ENCODE assay signal across 8 cellular contexts in the genomic region with DNA sequence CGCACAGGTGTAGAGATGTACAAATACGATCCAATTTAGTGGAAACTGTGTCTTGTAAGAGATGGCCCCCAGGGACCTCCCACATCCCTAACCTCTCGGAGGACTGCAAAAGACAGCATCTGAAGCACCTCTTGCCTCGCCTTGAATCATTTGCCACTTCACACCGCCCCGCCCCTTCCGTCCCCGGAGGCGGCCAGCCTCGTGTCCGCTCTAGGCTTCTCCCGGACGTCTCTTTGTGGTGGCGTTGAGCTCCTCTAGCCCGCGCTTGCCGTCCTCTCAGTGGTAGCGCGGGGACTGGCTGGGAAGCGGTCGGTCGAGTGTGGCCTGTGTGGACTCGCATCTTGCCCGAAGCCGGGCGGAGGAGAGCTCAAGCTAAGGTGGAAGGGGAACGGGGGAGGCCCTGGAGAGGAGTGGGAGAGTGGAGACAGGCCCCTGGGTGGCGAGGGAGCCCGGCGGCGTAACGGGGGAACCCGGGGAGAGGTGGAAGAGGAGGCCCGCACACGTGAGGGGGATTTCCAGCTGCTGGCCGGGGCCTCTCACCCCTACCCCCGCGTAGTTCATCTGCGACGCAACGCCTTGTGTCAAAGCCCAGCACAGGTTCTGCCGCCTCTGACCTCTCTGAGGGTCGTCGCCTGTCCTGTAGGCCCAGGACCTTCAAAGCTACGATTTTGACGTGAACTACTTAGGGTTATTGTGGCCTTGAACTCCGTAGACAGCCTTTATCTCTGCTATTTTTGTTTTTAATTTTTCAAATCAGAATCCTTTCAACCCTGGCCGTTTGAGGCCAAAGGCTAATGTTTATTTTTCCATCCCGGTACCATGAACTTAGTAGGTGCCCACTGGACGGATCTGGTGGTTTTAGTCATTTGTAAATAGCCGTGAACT. TPM values are rescaled to one million over a fixed set of nuclear protein-coding genes. Genes with fewer than 3 reads are reported as not detected.
DNase-seq lines count a peak whose midpoint lies in the region; ATAC-seq, FAIRE-seq and TF ChIP-seq lines count a peak whose summit lies in the region.

A gene (plus strand): TSS at position 279 of the 885 bp plus-strand sequence. CDS start 7,845 bp downstream, outside the sequence.

- H3K36me3 ChIP-seq in bronchial epithelial cell (ENCODE audit: control insufficient read depth, insufficient read depth, low read length) (no peaks in the 10 kb centered on the region), smooth muscle cell (ENCODE audit: low read depth) (no peaks in the 10 kb centered on the region)

- peak within 1 kb of the TSS; percentile 94 for H2AFZ ChIP-seq in smooth muscle cell (ENCODE audit: low read depth)

- H3K79me2 ChIP-seq in smooth muscle cell (ENCODE audit: low read depth) = peaks cover 50% of the 10 kb centered on the region

- H3K4me3 ChIP-seq in WI38 (ENCODE audit: low read depth, low read length) (peak within 1 kb of the TSS; percentile 72), bronchial epithelial cell (ENCODE audit: low read depth, low read length) (peak within 1 kb of the TSS; percentile 69), smooth muscle cell (peak within 1 kb of the TSS; percentile 78)

- H3F3A ChIP-seq in smooth muscle cell (ENCODE audit: low read depth) = no peaks in the 10 kb centered on the region

- no peak for TF ChIP-seq CTCF in WI38 (IDR thresholded peaks at IDR 0.05; ENCODE audit: low read depth, low read length)
- no peak for TF ChIP-seq CTCF in bronchial epithelial cell (IDR thresholded peaks at IDR 0.05; ENCODE audit: insufficient read depth, low read length, severe bottlenecking)
- no peak for TF ChIP-seq CTCF in smooth muscle cell (IDR thresholded peaks at IDR 0.05; ENCODE audit: borderline replicate concordance, insufficient read depth, poor library complexity, severe bottlenecking)

- peak within 1 kb of the TSS; percentile 96 for H3K4me2 ChIP-seq in smooth muscle cell

- H3K9me3 ChIP-seq in smooth muscle cell (replicated peaks; ENCODE audit: low read depth) = no peaks in the 10 kb centered on the region

- 2% methylated on average over 42 of the region's 51 CpGs for WGBS in smooth muscle cell (ENCODE audit: low lambda C conversion rate)

- peak; percentile 96 for ATAC-seq in GM18873 (IDR thresholded peaks at IDR 0.05; ENCODE audit: low FRiP score, unreplicated experiment)
- peak; percentile 97 for ATAC-seq in HG03139 (IDR thresholded peaks at IDR 0.05; ENCODE audit: unreplicated experiment)

- H3K27me3 ChIP-seq in bronchial epithelial cell (ENCODE audit: control insufficient read depth, insufficient read depth, low read length) (peaks cover 2% of the 10 kb centered on the region), smooth muscle cell (ENCODE audit: low read depth) (peaks cover 24% of the 10 kb centered on the region)

- DNase-seq in ACHN (peak; percentile 94), NCI-H2227 (lab: John Stamatoyannopoulos, UW; ENCODE audit: unreplicated experiment) (peak; percentile 98), bronchial epithelial cell (ENCODE audit: low read depth) (peak; percentile 83), iPS-NIHi11 (ENCODE audit: low spot score) (peak; percentile 87), smooth muscle cell (lab: John Stamatoyannopoulos, UW; ENCODE audit: unreplicated experiment) (peak; percentile 73)

- H4K20me1 ChIP-seq in smooth muscle cell (ENCODE audit: low read depth) = peaks cover 1% of the 10 kb centered on the region

- FAIRE-seq in bronchial epithelial cell (lab: Jason Lieb, UNC) = peak; percentile 32

- peaks cover 19% of the 10 kb centered on the region for H3K4me1 ChIP-seq in smooth muscle cell (ENCODE audit: low read depth)

- in situ Hi-C loops in ACHN (cut with HindIII; ENCODE audit: low pct_ligation_motif_present, low pct_unique_long_range_greater_than_20kb, low sequenced_read_pairs) = no loop called here

- H3K9ac ChIP-seq in smooth muscle cell (ENCODE audit: low read depth) = peak within 1 kb of the TSS; percentile 85

- peak within 1 kb of the TSS; percentile 72 for H3K27ac ChIP-seq in smooth muscle cell (ENCODE audit: low read depth)

RNA-seq across cellular contexts. Expression of the gene that starts here (rescaled TPM):
- 19.2 and 29.2 TPM in 2 replicates for total RNA-seq in bronchial epithelial cell
- total RNA-seq in smooth muscle cell = 19.7 and 32.0 TPM in 2 replicates
- 20.7 and 23.4 TPM in 2 replicates for polyA plus RNA-seq in smooth muscle cell

Comparison
In these comparisons a context has a peak if more than half of its experiments do, and no peak if none do; other contexts are left out.
1. Peak in every context shown above with its lines: DNase-seq, ATAC-seq, H3K4me3 ChIP-seq and H3K27ac ChIP-seq.